18 cellular contexts compared by ENCODE assay signal in genomic region chr17:6343736-6344135, GRCh38.
"Had no signal": no experiment of that assay in that cellular context is flagged by ENCODE, and none has a peak within 500 bp of the region (broad histone marks: within the 10 kb centered on the region; RNA-seq: fewer than 3 reads in every experiment).

No MANE protein-coding gene starts in this region.

- H3K4me3 Mint-ChIP-seq: effector memory CD8-positive, alpha-beta T cell; endodermal cell; immature natural killer cell had no signal

- H3K4me1 Mint-ChIP-seq: endodermal cell, immature natural killer cell had no signal

- DNase-seq: dermis blood vessel endothelial cell; dorsolateral prefrontal cortex; effector CD8-positive, alpha-beta T cell; effector memory CD8-positive, alpha-beta T cell; endodermal cell; erythroblast; foreskin keratinocyte; heart left ventricle; hypothalamus; immature natural killer cell; left cardiac atrium; left lung; left ventricle myocardium superior; lower lobe of right lung; mesenchymal stem cell; midbrain had no signal

- H3K36me3 Mint-ChIP-seq: immature natural killer cell had no signal

- ATAC-seq: effector memory CD8-positive, alpha-beta T cell; esophagus mucosa; foreskin keratinocyte; gastroesophageal sphincter; heart left ventricle; left cardiac atrium; left lung; left ventricle myocardium superior; lower lobe of right lung had no signal

- H3K9me3 Mint-ChIP-seq: effector memory CD8-positive, alpha-beta T cell; endodermal cell had no signal

- H3K27ac Mint-ChIP-seq: effector memory CD8-positive, alpha-beta T cell; endodermal cell; immature natural killer cell had no signal
